In genomic region chr19:53903055-53903680, GRCh38 we compare ENCODE assay signal across 9 cellular contexts. TPM values are rescaled to one million over a fixed set of nuclear protein-coding genes. Genes with fewer than 3 reads are reported as not detected.
A peak's percentile ranks its signal among the peaks of the same experiment; 100 is the strongest.
DNase-seq lines count a peak whose midpoint lies in the region; ATAC-seq and TF ChIP-seq lines count a peak whose summit lies in the region.
"Had no signal": no experiment of that assay in that cellular context is flagged by ENCODE, and none has a peak within 500 bp of the region (broad histone marks: within the 10 kb centered on the region; RNA-seq: fewer than 3 reads in every experiment).

No MANE protein-coding gene starts in this region.

- DNase-seq in CD1c-positive myeloid dendritic cell (ENCODE audit: extremely low spot score): peak; percentile 42
- DNase-seq in HFF-Myc (ENCODE audit: extremely low read depth, low read depth): peak; percentile 45
- peak; percentile 19 for DNase-seq in UCSD-AML1 (lab: John Stamatoyannopoulos, UW; ENCODE audit: unreplicated experiment)
- DNase-seq in hepatocyte (ENCODE audit: low spot score): peak; percentile 84
- no peak for DNase-seq in coronary artery (ENCODE audit: low spot score)
- DNase-seq in BE2C: no peak

- H3K9me2 ChIP-seq in hepatocyte (replicated peaks; ENCODE audit: insufficient read depth): no peaks in the 10 kb centered on the region

- H3K27ac ChIP-seq in hepatocyte (no peak overlapping the region), coronary artery (no peak overlapping the region)
- H3K27ac ChIP-seq: neutrophil had no signal

- no peaks in the 10 kb centered on the region for H3K9me3 ChIP-seq in hepatocyte (ENCODE audit: low read depth)
- no peaks in the 10 kb centered on the region for H3K9me3 ChIP-seq in BE2C
- H3K9me3 ChIP-seq: neutrophil had no signal

- no peaks in the 10 kb centered on the region for H3K4me1 ChIP-seq in hepatocyte (ENCODE audit: insufficient read depth)
- H3K4me1 ChIP-seq in BE2C: no peaks in the 10 kb centered on the region

- WGBS in hepatocyte (ENCODE audit: low lambda C conversion rate, missing lambda C conversion rate): 36% methylated on average over 4 of the region's 4 CpGs

- no peaks in the 10 kb centered on the region for H3K79me2 ChIP-seq in hepatocyte

- H3K27me3 ChIP-seq in hepatocyte (peaks cover 37% of the 10 kb centered on the region), BE2C (peaks cover 52% of the 10 kb centered on the region)

- H4K20me1 ChIP-seq in hepatocyte (ENCODE audit: insufficient read depth, poor library complexity, severe bottlenecking): no peaks in the 10 kb centered on the region

- ATAC-seq in GM21737 (IDR thresholded peaks at IDR 0.05; ENCODE audit: unreplicated experiment) (no peak), HG02571 (IDR thresholded peaks at IDR 0.05; ENCODE audit: unreplicated experiment) (no peak)

- H3K36me3 ChIP-seq in hepatocyte (replicated peaks; ENCODE audit: insufficient read depth, low read depth) (no peaks in the 10 kb centered on the region), BE2C (no peaks in the 10 kb centered on the region)
- H3K36me3 ChIP-seq: neutrophil had no signal

- H3K4me2 ChIP-seq in hepatocyte: no peak overlapping the region

- H3K4me3 ChIP-seq in HFF-Myc (replicated peaks; ENCODE audit: low read depth, low read length) (no peak overlapping the region), hepatocyte (no peak overlapping the region), coronary artery (no peak overlapping the region), BE2C (ENCODE audit: low read depth, low read length) (no peak overlapping the region)

- H2AFZ ChIP-seq in hepatocyte: no peak overlapping the region

- no peak for TF ChIP-seq CTCF in HFF-Myc (IDR thresholded peaks at IDR 0.05; ENCODE audit: low read depth, low read length, missing control alignments)
- TF ChIP-seq CTCF in hepatocyte (IDR thresholded peaks at IDR 0.05; ENCODE audit: poor library complexity): no peak
- no peak for TF ChIP-seq CTCF in coronary artery (IDR thresholded peaks at IDR 0.05)
- no peak for TF ChIP-seq CTCF in BE2C (IDR thresholded peaks at IDR 0.05; ENCODE audit: low read depth, low read length)

RNA-seq across cellular contexts. Expression of gene CACNG7, which starts 5.9 kb away (rescaled TPM):
- total RNA-seq in hepatocyte: 0.90 and 1.4 TPM in 2 replicates
- polyA plus RNA-seq in hepatocyte: 0.12 and 0.31 TPM in 2 replicates
- polyA plus RNA-seq in BE2C (2012; ENCODE audit: insufficient read depth, insufficient read length, low read depth): 6.7 TPM

RNA-seq across cellular contexts. Expression of gene PRKCG, which starts 21.2 kb away (rescaled TPM):
- not detected in 2 replicates for total RNA-seq in hepatocyte
- polyA plus RNA-seq in hepatocyte: 0.18 and 0.68 TPM in 2 replicates
- polyA plus RNA-seq in BE2C (2012; ENCODE audit: insufficient read depth, insufficient read length, low read depth): 0.28 TPM

RNA-seq across cellular contexts. Expression of gene MYADM, which starts 35.5 kb away (rescaled TPM):
- 30.6 and 42.1 TPM in 2 replicates for total RNA-seq in hepatocyte
- polyA plus RNA-seq in hepatocyte: 211 and 213 TPM in 2 replicates
- polyA plus RNA-seq in BE2C (2012; ENCODE audit: insufficient read depth, insufficient read length, low read depth): 36.7 TPM

RNA-seq across cellular contexts. Expression of gene CACNG8, which starts 59.6 kb away (rescaled TPM):
- 0.13 TPM in 1 of 2 replicates, not detected in the other for total RNA-seq in hepatocyte
- 0.06 TPM in 1 of 2 replicates, not detected in the other for polyA plus RNA-seq in hepatocyte
- polyA plus RNA-seq in BE2C (2012; ENCODE audit: insufficient read depth, insufficient read length, low read depth): 0.88 TPM

Comparison
In these comparisons a context has a peak if more than half of its experiments do, and no peak if none do; other contexts are left out.
1. DNase-seq: peak in CD1c-positive myeloid dendritic cell (single experiment), HFF-Myc (single experiment), UCSD-AML1 (single experiment) and hepatocyte (single experiment); none in coronary artery (single experiment) and BE2C (single experiment).